In genomic region chr16:70083931-70084330, GRCh38 we compare ENCODE assay signal across 2 cellular contexts. TPM values are rescaled to one million over a fixed set of nuclear protein-coding genes. Genes with fewer than 3 reads are reported as not detected.
DNase-seq lines count a peak whose midpoint lies in the region; ATAC-seq, FAIRE-seq and TF ChIP-seq lines count a peak whose summit lies in the region.
"Not testable (repeated sequence)": the region's sequence is repeated elsewhere in the genome, so short reads cannot be mapped to it uniquely, and the experiment has no call there.

No MANE protein-coding gene starts in this region.

- TF ChIP-seq POLR2A in A549 (IDR thresholded peaks at IDR 0.05; ENCODE audit: low read length); K562 (conservative IDR thresholded peaks at IDR 0.05): not testable (repeated sequence)

- intact Hi-C loops in K562 (cut with micrococcal nuclease): not testable (repeated sequence)

- not testable (repeated sequence) for DNase-seq in A549 (ENCODE audit: low read depth in 1 of 2, low spot score in 1 of 2)
- peak in 1 of 4 experiments; percentile 25 for DNase-seq in K562 (ENCODE audit: extremely low read depth in 1 of 4, low spot score in 3 of 4)

- CTCF ChIA-PET in A549 (lab: Yijun Ruan, JAX); K562 (lab: Yijun Ruan, JAX; ENCODE audit: low intra/inter-chr PET ratio): not testable (repeated sequence)

- H3K4me1 ChIP-seq in A549; K562 (replicated peaks in 1 of 2; ENCODE audit: control insufficient read depth in 2 of 2, insufficient read depth in 2 of 2, low read length in 2 of 2): not testable (repeated sequence)

- not testable (repeated sequence) for H3K36me3 ChIP-seq in K562 (ENCODE audit: control insufficient read depth, insufficient read depth, low read length)

- peak overlapping the region; percentile 33; the same call in 1 of the 2 replicates for H2AFZ ChIP-seq in K562 (ENCODE audit: low read depth, low read length)

- H3K27me3 ChIP-seq in K562 (ENCODE audit: control insufficient read depth in 2 of 2, insufficient read depth in 2 of 2, low read length in 2 of 2): not testable (repeated sequence)

- FAIRE-seq in A549 (lab: Jason Lieb, UNC) (peak; percentile 23), K562 (lab: Jason Lieb, UNC) (peak; percentile 23)

- not testable (repeated sequence) for H3K9ac ChIP-seq in K562 (ENCODE audit: insufficient read depth in 1 of 2, low read depth in 2 of 2, low read length in 2 of 2)

- H3K9me3 ChIP-seq in A549; K562 (replicated peaks; ENCODE audit: control insufficient read depth, insufficient read depth, low read depth, low read length): not testable (repeated sequence)

- not testable (repeated sequence) for ATAC-seq in A549
- ATAC-seq in K562: peak; percentile 48

- TF ChIP-seq EP300 in A549 (IDR thresholded peaks at IDR 0.05): not testable (repeated sequence)
- TF ChIP-seq EP300 in K562 (IDR thresholded peaks at IDR 0.05; ENCODE audit: low read length): 0 out of 2 replicates have a peak, but pooled peaks have one; percentile 50

- H3K4me2 ChIP-seq in A549; K562 (ENCODE audit: insufficient read depth, low read length): not testable (repeated sequence)

- H3K79me2 ChIP-seq in K562 (ENCODE audit: control insufficient read depth, insufficient read depth, low read length): not testable (repeated sequence)

- H3K9me1 ChIP-seq in K562 (ENCODE audit: control insufficient read depth, insufficient read depth, low read length): not testable (repeated sequence)

- not testable (repeated sequence) for BruUV-seq in K562 (replicated peaks; lab: Mats Ljungman, UMichigan)

- POLR2A ChIA-PET in A549 (lab: Yijun Ruan, JAX); K562 (lab: Yijun Ruan, JAX): not testable (repeated sequence)

- H4K20me1 ChIP-seq in K562 (replicated peaks; ENCODE audit: control insufficient read depth, insufficient read depth, low read length): not testable (repeated sequence)

- H3K4me3 ChIP-seq in A549, K562: not testable (repeated sequence)

- 79% methylated on average over 4 of the region's 4 CpGs for WGBS in A549 (ENCODE audit: missing lambda C conversion rate)
- 6% methylated on average over 4 of the region's 4 CpGs for WGBS in K562 (ENCODE audit: insufficient coverage, low coverage, missing lambda C conversion rate)

- not testable (repeated sequence) for H3K27ac ChIP-seq in A549; K562 (ENCODE audit: extremely low read depth, low read depth, low read length)

- TF ChIP-seq CTCF in A549 (IDR thresholded peaks at IDR 0.05); K562 (IDR thresholded peaks at IDR 0.05 in 2 of 3, conservative IDR thresholded peaks at IDR 0.05 in 1 of 3; ENCODE audit: insufficient read depth in 2 of 3, low read depth in 1 of 3, low read length in 3 of 3): not testable (repeated sequence)

- in situ Hi-C loops in K562 (cut with MboI): not testable (repeated sequence)

- TF ChIP-seq RAD21 in A549 (conservative IDR thresholded peaks at IDR 0.05 in 1 of 2, IDR thresholded peaks at IDR 0.05 in 1 of 2); K562 (CRISPR knock-in tag; conservative IDR thresholded peaks at IDR 0.05 in 1 of 2, IDR thresholded peaks at IDR 0.05 in 1 of 2): not testable (repeated sequence)

TF ChIP-seq in K562, 482 proteins besides CTCF, POLR2A, EP300 and RAD21:
- peak; percentile 44; the same call in 1 of the 2 replicates for TF ChIP-seq TEAD4 (IDR thresholded peaks at IDR 0.05; ENCODE audit: low read length)
- TF ChIP-seq TEAD4 (CRISPR knock-in tag; IDR thresholded peaks at IDR 0.05; ENCODE audit: borderline replicate concordance): not testable (repeated sequence)
- TF ChIP-seq DPF2 (IDR thresholded peaks at IDR 0.05): 0 out of 2 replicates have a peak, but pooled peaks have one; percentile 31
- peak; percentile 44; the same call in 1 of the 2 replicates for TF ChIP-seq SMARCA4 (IDR thresholded peaks at IDR 0.05)
- peak; percentile 57 for TF ChIP-seq CBFA2T2 (conservative IDR thresholded peaks at IDR 0.05)
- TF ChIP-seq NCOR1 (IDR thresholded peaks at IDR 0.05): peak; percentile 36; the same call in 1 of the 2 replicates
- peak; percentile 74 for TF ChIP-seq TAL1 (IDR thresholded peaks at IDR 0.05)
- 0 out of 2 replicates have a peak, but pooled peaks have one; percentile 33 for TF ChIP-seq MTA2 (IDR thresholded peaks at IDR 0.05; ENCODE audit: low read depth)
- peak; percentile 2 for TF ChIP-seq MEIS2 (IDR thresholded peaks at IDR 0.05; ENCODE audit: partially characterized antibody)
- peak; percentile 69 for TF ChIP-seq CBFA2T3 (IDR thresholded peaks at IDR 0.05)
- peak; percentile 74 for TF ChIP-seq ARID1B (IDR thresholded peaks at IDR 0.05)

RNA-seq across cellular contexts. Expression of gene PDPR, which starts 30.2 kb away (rescaled TPM):
- 25.6 and 30.6 TPM in 2 replicates for polyA plus RNA-seq in A549 (2011; rRNA removed)
- 9.1 and 11.3 TPM in 2 replicates for polyA plus RNA-seq in A549 (2012; cell fraction: cytosol; rRNA removed)
- polyA plus RNA-seq in A549 (2012; cell fraction: nucleus; rRNA removed): 30.5 and 35.8 TPM in 2 replicates
- polyA plus RNA-seq in A549 (2017; fragmentation: RNase III; extraction: RNeasy Plus Mini Kit Qiagen cat#74134 plus additional on column Dnase treatment): 13.1 to 13.7 TPM (median 13.4 TPM) in 3 replicates
- polyA minus RNA-seq in A549 (2011; rRNA and poly(A)+ RNA removed): 48.7 and 54.8 TPM in 2 replicates
- 91.0 and 117 TPM in 2 replicates for total RNA-seq in K562 (2011; cell fraction: chromatin; rRNA removed; ENCODE audit: low replicate concordance)
- total RNA-seq in K562 (2011; cell fraction: nucleolus; rRNA removed): 62.0 and 64.2 TPM in 2 replicates
- 66.8 and 71.5 TPM in 2 replicates for total RNA-seq in K562 (2011; cell fraction: nucleoplasm; rRNA removed)
- total RNA-seq in K562 (2014; rRNA removed): 10.9 and 15.4 TPM in 2 replicates
- total RNA-seq in K562 (2014; rRNA removed; fragmentation: Illumina TruSeq; extraction: Trizol): 15.9 and 16.8 TPM in 2 replicates
- 19.2 and 19.5 TPM in 2 replicates for total RNA-seq in K562 (2015; rRNA removed; fragmentation: Illumina TruSeq; extraction: Trizol)
- 26.0 and 26.9 TPM in 2 replicates for total RNA-seq in K562 (2021)
- polyA plus RNA-seq in K562 (2011; rRNA removed): 33.6 and 35.7 TPM in 2 replicates
- 24.5 and 29.6 TPM in 2 replicates for polyA plus RNA-seq in K562 (2011; cell fraction: cytosol; rRNA removed)
- polyA plus RNA-seq in K562 (2011; cell fraction: nucleus; rRNA removed): 63.0 and 86.6 TPM in 2 replicates
- polyA plus RNA-seq in K562 (2012): 17.4 and 19.5 TPM in 2 replicates
- 26.1 and 28.0 TPM in 2 replicates for polyA plus RNA-seq in K562 (2014; fragmentation: Illumina TruSeq; extraction: Trizol)
- polyA plus RNA-seq in K562 (2014; fragmentation: Nextera tagmentation; extraction: Ambion mirVana): 1 to 10 TPM; 4.9 to 7.8 TPM
- polyA plus RNA-seq in K562 (2014; rRNA removed): 19.1 and 21.0 TPM in 2 replicates
- polyA minus RNA-seq in K562 (2011; rRNA and poly(A)+ RNA removed): 47.9 and 56.3 TPM in 2 replicates
- polyA minus RNA-seq in K562 (2011; cell fraction: cytosol; rRNA and poly(A)+ RNA removed): 24.7 and 27.3 TPM in 2 replicates
- 30.4 and 39.0 TPM in 2 replicates for polyA minus RNA-seq in K562 (2011; cell fraction: nucleus; rRNA and poly(A)+ RNA removed)
